ENCODE assay signal across 8 cellular contexts in the genomic region with DNA sequence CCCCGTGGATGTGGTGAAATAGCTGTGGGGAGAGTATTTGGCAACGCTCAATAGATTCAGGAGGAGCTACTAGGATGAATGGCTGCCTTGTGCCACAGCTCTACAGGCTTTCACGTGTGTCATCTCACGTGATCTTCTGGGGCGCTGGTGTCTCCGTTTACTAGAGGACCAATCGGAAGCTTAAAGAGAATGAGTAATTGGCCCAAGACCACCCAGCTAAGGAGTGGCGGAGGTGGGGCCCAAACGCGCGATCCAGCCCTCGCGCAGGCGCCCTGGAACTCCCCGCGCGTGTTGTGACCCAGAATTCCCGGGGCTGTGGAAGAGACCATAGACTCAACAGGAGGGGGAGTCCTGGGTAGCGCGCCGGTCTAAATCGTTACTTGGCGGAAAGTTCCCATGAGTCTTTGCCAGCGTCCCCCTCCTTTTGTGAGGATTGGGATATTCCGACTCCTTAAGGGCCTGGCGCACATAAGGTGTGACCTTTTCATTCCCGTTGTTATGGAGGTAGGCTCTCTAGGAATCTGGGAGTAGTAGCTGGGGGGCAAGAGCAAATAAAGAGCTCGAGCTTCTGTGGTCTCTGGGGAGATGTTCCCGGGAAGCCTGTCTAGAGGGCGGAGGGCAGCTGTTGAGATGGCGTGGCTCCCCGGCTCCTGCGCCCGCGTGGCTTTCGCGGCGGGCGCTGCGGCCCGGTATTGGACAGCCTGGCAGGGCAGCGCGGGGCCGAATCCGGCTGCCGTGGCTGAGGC. TPM values are rescaled to one million over a fixed set of nuclear protein-coding genes. Genes with fewer than 3 reads are reported as not detected.
A peak's percentile ranks its signal among the peaks of the same experiment; 100 is the strongest.
DNase-seq lines count a peak whose midpoint lies in the region; ATAC-seq and TF ChIP-seq lines count a peak whose summit lies in the region.

No MANE protein-coding gene starts in this region.

- peak overlapping the region; percentile 92 to 98 (median 96) for H3K27ac Mint-ChIP-seq in CD14-positive monocyte

- ATAC-seq in GM19395 (IDR thresholded peaks at IDR 0.05; ENCODE audit: unreplicated experiment) (peak; percentile 78), HG03558 (IDR thresholded peaks at IDR 0.05; ENCODE audit: extremely low read depth, unreplicated experiment) (peak; percentile 75), left lung (peak; percentile 92)

- H3K4me3 Mint-ChIP-seq in CD14-positive monocyte = peak overlapping the region; percentile 95 to 96

- TF ChIP-seq CTCF in CD14-positive monocyte (IDR thresholded peaks at IDR 0.05) = no peak
- TF ChIP-seq CTCF in left lung (IDR thresholded peaks at IDR 0.05) = no peak

- H3K4me1 Mint-ChIP-seq in CD14-positive monocyte = peaks cover 49% of the 10 kb centered on the region

- H3K4me3 ChIP-seq in left lung = peak overlapping the region; percentile 91 to 98

- intact Hi-C loops in CD14-positive monocyte (cut with micrococcal nuclease) (loop anchor here in 1 of 2 donors (2.0 kb wide), 1 partner anchor 58 kb away; the partner anchor contains the start of gene UBB), left lung (cut with DNase I) (loop anchor here in 1 of 2 donors (10.0 kb wide), 1 partner anchor 74 kb away; no protein-coding TSS in a partner anchor)

- H3K27me3 Mint-ChIP-seq in CD14-positive monocyte (ENCODE audit: low read depth in 3 of 3) = no peaks in the 10 kb centered on the region

- DNase-seq in CD14-positive monocyte (ENCODE audit: low spot score) (peak; percentile 97), NCI-H748 (lab: John Stamatoyannopoulos, UW; ENCODE audit: unreplicated experiment) (peak; percentile 100), dermis blood vessel endothelial cell (peak; percentile 100), left lung (peak; percentile 95 to 96)
- DNase-seq in activated CD4-positive, alpha-beta T cell treated with anti-CD3 and anti-CD28 coated beads, Interleukin-2, amount 50 U/mL, for 24 hours (ENCODE audit: low read depth in 1 of 2, low spot score in 1 of 2) = peak; percentile 81 to 96
- DNase-seq in stimulated activated CD4-positive, alpha-beta T cell treated with anti-CD3 and anti-CD28 coated beads, Interleukin-2, amount 100 ng/mL, for 4 hours (ENCODE audit: low read depth) = peak; percentile 95

- no peaks in the 10 kb centered on the region for H3K9me3 ChIP-seq in left lung

- peak overlapping the region; percentile 86 to 92 for H3K27ac ChIP-seq in left lung

- H3K4me1 ChIP-seq in left lung = peaks cover 24 to 56% of the 10 kb centered on the region in 2 donors

- H3K27me3 ChIP-seq in left lung = no peaks in the 10 kb centered on the region

- peaks cover 30 to 33% of the 10 kb centered on the region in 2 donors for H3K36me3 Mint-ChIP-seq in CD14-positive monocyte

- H3K36me3 ChIP-seq in left lung = peaks cover 0 to 40% of the 10 kb centered on the region in 2 donors

- H3K9me3 Mint-ChIP-seq in CD14-positive monocyte = peaks cover 0 to 1% (median 0%) of the 10 kb centered on the region in 7 donors

RNA-seq across cellular contexts. Expression of gene TRPV2, which starts 23.4 kb away (rescaled TPM):
- 10 to 100 TPM; 58.2 to 66.3 TPM for polyA plus RNA-seq in CD14-positive monocyte
- total RNA-seq in dermis blood vessel endothelial cell (40.0 and 48.8 TPM in 2 replicates), left lung (10 to 100 TPM; 58.0 to 97.7 TPM)

RNA-seq across cellular contexts. Expression of gene LRRC75A, which starts 53.3 kb away (rescaled TPM):
- 1 to 10 TPM; 1.0 to 1.4 TPM for polyA plus RNA-seq in CD14-positive monocyte
- total RNA-seq in dermis blood vessel endothelial cell = 2.6 and 4.5 TPM in 2 replicates
- 1 to 10 TPM; 2.9 to 3.8 TPM for total RNA-seq in left lung

RNA-seq across cellular contexts. Expression of gene UBB, which starts 57.8 kb away (rescaled TPM):
- polyA plus RNA-seq in CD14-positive monocyte = 1,000 to 10,000 TPM; 1,282 to 1,365 TPM
- total RNA-seq in dermis blood vessel endothelial cell (1,676 and 1,882 TPM in 2 replicates), left lung (1,000 to 10,000 TPM; 1,151 to 1,430 TPM)

Comparison
In these comparisons a context has a peak if more than half of its experiments do, and no peak if none do; other contexts are left out.
1. Peak in every context shown above with its lines: DNase-seq, ATAC-seq, H3K4me3 ChIP-seq and H3K27ac ChIP-seq.